Comparison of ENCODE assay signal across 27 cellular contexts in genomic region chr4:76799718-76800117, GRCh38.
"Had no signal": no experiment of that assay in that cellular context is flagged by ENCODE, and none has a peak within 500 bp of the region (broad histone marks: within the 10 kb centered on the region; RNA-seq: fewer than 3 reads in every experiment).

No MANE protein-coding gene starts in this region.

- H3K4me3 ChIP-seq: esophagus squamous epithelium, gastrocnemius medialis, left ventricle myocardium inferior, ovary, prostate gland, stomach, thyroid gland, upper lobe of left lung had no signal

- H3K27me3 ChIP-seq: gastrocnemius medialis, ovary, thyroid gland, upper lobe of left lung had no signal

- H3K27ac ChIP-seq: esophagus squamous epithelium, gastrocnemius medialis, left ventricle myocardium inferior, ovary, prostate gland, stomach, thyroid gland, upper lobe of left lung, WERI-Rb-1 had no signal

- ATAC-seq: activated T-helper 17 cell treated with anti-CD3 and anti-CD28 coated beads, Interleukin-2, amount 50 U/mL, for 72 hours; gastrocnemius medialis; stimulated activated naive B cell treated with anti-CD40 and anti-IgM and Interleukin-4, amounts not matched to agents 10 μg/mL and 1 μg/mL and 100 μg/mL, for 72 hours had no signal

- DNase-seq: activated CD4-positive, alpha-beta memory T cell treated with anti-CD3 and anti-CD28 coated beads for 36 hours; activated CD4-positive, alpha-beta T cell treated with anti-CD3 and anti-CD28 coated beads, Interleukin-2, amount 10 ng/mL, durations not matched to agents 24 days and 14 days; activated CD4-positive, CD25-positive, alpha-beta regulatory T cell treated with anti-CD3 and anti-CD28 coated beads, Interleukin-2, amount 50 U/mL, for 72 hours; activated CD8-positive, alpha-beta memory T cell treated with anti-CD3 and anti-CD28 coated beads, Interleukin-2, amount 50 U/mL, for 4 hours; activated gamma-delta T cell treated with Interleukin-2 at 50 U/mL for 16 hours; activated naive CD4-positive, alpha-beta T cell treated with anti-CD3 and anti-CD28 coated beads, Interleukin-2, amount 50 U/mL, for 16 hours; activated T-cell treated with anti-CD3 and anti-CD28 coated beads, Interleukin-2, amount 50 U/mL, for 24 hours; amygdala; caudate nucleus; esophagus squamous epithelium; gastrocnemius medialis; glutamatergic neuron; islet precursor cell; left ventricle myocardium inferior; naive B cell; ovary; retina; stimulated activated CD4-positive, alpha-beta T cell treated with anti-CD3 and anti-CD28 coated beads, Interleukin-15, amount 100 ng/mL, for 24 hours; stimulated activated CD4-positive, alpha-beta T cell treated with anti-CD3 and anti-CD28 coated beads, Interleukin-2, amount 100 ng/mL, for 24 hours; stimulated activated naive B cell treated with anti-CD40 and anti-IgM and Interleukin-4, amounts not matched to agents 10 μg/mL and 1 μg/mL and 100 μg/mL, for 72 hours; stomach; T-helper 9 cell; thyroid gland; upper lobe of left lung; WERI-Rb-1 had no signal

- H3K36me3 ChIP-seq: esophagus squamous epithelium, gastrocnemius medialis, left ventricle myocardium inferior, ovary, prostate gland, stomach, thyroid gland, upper lobe of left lung, WERI-Rb-1 had no signal

- H3K4me1 ChIP-seq: gastrocnemius medialis, prostate gland, stomach had no signal

- H3K9me3 ChIP-seq: esophagus squamous epithelium, gastrocnemius medialis, left ventricle myocardium inferior, ovary, prostate gland, stomach, thyroid gland, upper lobe of left lung had no signal
